8 cellular contexts compared by ENCODE assay signal in the genomic region with DNA sequence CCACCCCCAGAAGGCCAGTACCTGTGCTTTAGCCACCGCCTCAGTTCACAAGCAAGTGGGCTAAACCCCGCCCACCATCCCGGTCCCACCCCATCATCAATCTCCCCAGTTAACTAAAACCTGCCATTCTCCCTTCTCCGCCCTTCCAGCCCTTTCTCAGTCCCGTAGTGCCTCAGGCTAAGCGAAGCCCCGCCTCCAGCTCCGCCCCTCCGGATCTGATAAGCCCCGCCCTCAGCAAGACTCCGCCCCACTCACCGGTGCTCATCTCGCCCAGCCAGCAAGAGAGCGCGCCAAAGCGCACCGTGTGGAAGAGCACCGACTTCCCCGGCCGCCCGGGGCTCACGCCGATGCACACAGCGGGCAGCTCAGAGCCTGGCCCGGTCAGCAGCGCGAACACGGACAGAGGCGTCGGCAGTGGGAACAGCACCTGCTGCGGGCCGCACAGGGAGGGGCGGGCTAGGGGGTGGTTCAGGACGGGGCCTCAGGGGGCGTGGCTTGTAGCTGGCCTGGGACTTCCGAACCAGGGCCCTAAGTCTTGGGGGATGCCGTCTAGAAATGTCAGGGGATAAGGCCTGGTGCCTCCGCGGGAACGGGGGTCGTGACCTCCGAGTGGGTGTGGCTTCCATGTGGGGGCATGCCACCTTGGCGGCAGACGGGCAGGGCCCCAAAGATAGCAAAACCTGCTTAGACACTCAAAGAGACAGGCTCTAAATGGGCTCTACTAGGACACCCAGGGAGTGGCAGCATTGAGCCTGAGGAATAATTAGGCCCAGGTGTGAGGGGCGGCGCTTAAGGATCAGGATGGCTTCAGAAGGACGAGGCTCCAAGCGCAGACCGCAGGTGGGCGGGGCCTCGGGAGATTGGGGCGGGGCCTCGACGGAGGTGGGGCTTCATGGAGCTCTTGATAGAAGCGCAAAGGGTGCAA. TPM values are rescaled to one million over a fixed set of nuclear protein-coding genes. Genes with fewer than 3 reads are reported as not detected.
DNase-seq lines count a peak whose midpoint lies in the region; ATAC-seq and TF ChIP-seq lines count a peak whose summit lies in the region.

No MANE protein-coding gene starts in this region.

- ATAC-seq in HG03095 (IDR thresholded peaks at IDR 0.05; ENCODE audit: unreplicated experiment): no peak
- no peak for ATAC-seq in GM19351 (IDR thresholded peaks at IDR 0.05; ENCODE audit: unreplicated experiment)

- no peak for TF ChIP-seq POLR2A in erythroblast (IDR thresholded peaks at IDR 0.05; ENCODE audit: low read length)

- DNase-seq in NCI-H2107 (lab: John Stamatoyannopoulos, UW) (peak; percentile 30), NCI-H2107 treated with DMSO at 0.1 percent for 48 hours (lab: John Stamatoyannopoulos, UW; ENCODE audit: unreplicated experiment) (no peak), SHP77 (lab: John Stamatoyannopoulos, UW) (peak; percentile 80 to 90), erythroblast (lab: John Stamatoyannopoulos, UW) (peak; percentile 52 to 69), renal cortical epithelial cell (ENCODE audit: low read depth) (peak; percentile 13), epidermal melanocyte (ENCODE audit: insufficient read length, low spot score) (no peak)

RNA-seq across cellular contexts. Expression of gene MAP4K1, which starts 21.4 kb away (rescaled TPM):
- 0.25 TPM in 1 of 2 replicates, not detected in the other for total RNA-seq in renal cortical epithelial cell

RNA-seq across cellular contexts. Expression of gene EIF3K, which starts 22.7 kb away (rescaled TPM):
- total RNA-seq in renal cortical epithelial cell: 328 and 420 TPM in 2 replicates

RNA-seq across cellular contexts. Expression of gene ACTN4, which starts 51.1 kb away (rescaled TPM):
- total RNA-seq in renal cortical epithelial cell: 513 and 1,377 TPM in 2 replicates

Comparison
In these comparisons a context has a peak if more than half of its experiments do, and no peak if none do; other contexts are left out.
1. DNase-seq: peak in NCI-H2107 (single experiment), SHP77 (2 of 2), erythroblast (2 of 2) and renal cortical epithelial cell (single experiment); none in NCI-H2107 treated with DMSO at 0.1 percent for 48 hours (single experiment) and epidermal melanocyte (single experiment).